In genomic region chr4:173852775-173853174, GRCh38 we compare ENCODE assay signal across 22 cellular contexts.
A peak's percentile ranks its signal among the peaks of the same experiment; 100 is the strongest.
DNase-seq lines count a peak whose midpoint lies in the region; ATAC-seq and TF ChIP-seq lines count a peak whose summit lies in the region.
"Had no signal": no experiment of that assay in that cellular context is flagged by ENCODE, and none has a peak within 500 bp of the region (broad histone marks: within the 10 kb centered on the region; RNA-seq: fewer than 3 reads in every experiment).

No MANE protein-coding gene starts in this region.

- no peak overlapping the region for H2AFZ ChIP-seq in Karpas-422 (ENCODE audit: low read length)

- ATAC-seq in gastroesophageal sphincter (no peak), lower lobe of right lung (no peak)
- ATAC-seq: HCT116, HepG2 had no signal

- DNase-seq in Daoy (ENCODE audit: low read depth) (peak; percentile 8), Karpas-422 (peak; percentile 55), NCI-H2171 treated with DMSO at 0.1 percent for 48 hours (lab: John Stamatoyannopoulos, UW) (peak; percentile 3), NCI-H1048 (lab: John Stamatoyannopoulos, UW) (no peak), lower lobe of right lung (no peak), inferior parietal cortex (ENCODE audit: extremely low spot score) (no peak), GM20000 (ENCODE audit: low spot score) (no peak)
- DNase-seq: ACHN; BE2C; C1 segment of cervical spinal cord; CD4-positive, CD25-positive, alpha-beta regulatory T cell; CD8-positive, alpha-beta memory T cell; COR-L47; DMS 273 treated with DMSO at 0.1 percent for 48 hours; DMS53; DND-41; H7; HFFc6; KG1 had no signal

- no peak for TF ChIP-seq EP300 in gastroesophageal sphincter (IDR thresholded peaks at IDR 0.05)

- no peak overlapping the region for H3K9ac ChIP-seq in Karpas-422 (ENCODE audit: low read length)

- H3K4me3 ChIP-seq in Karpas-422 (ENCODE audit: low read length) (no peak overlapping the region), gastroesophageal sphincter (no peak overlapping the region), lower lobe of right lung (no peak overlapping the region)

- H3K27ac ChIP-seq in Karpas-422 (ENCODE audit: low read length) (no peak overlapping the region), gastroesophageal sphincter (peak overlapping the region in 3 of 4 donors; percentile 11 to 32 (median 18)), lower lobe of right lung (no peak overlapping the region)

- no peaks in the 10 kb centered on the region for H3K27me3 ChIP-seq in Karpas-422 (ENCODE audit: low read length)
- no peaks in the 10 kb centered on the region for H3K27me3 ChIP-seq in gastroesophageal sphincter
- no peaks in the 10 kb centered on the region for H3K27me3 ChIP-seq in lower lobe of right lung (ENCODE audit: low read depth)
- H3K27me3 ChIP-seq: BE2C had no signal

- H3K4me1 ChIP-seq in Karpas-422 (ENCODE audit: low read length) (no peaks in the 10 kb centered on the region), gastroesophageal sphincter (peaks cover 0 to 5% (median 0%) of the 10 kb centered on the region in 3 donors), lower lobe of right lung (no peaks in the 10 kb centered on the region)
- H3K4me1 ChIP-seq: BE2C had no signal

- intact Hi-C loops in lower lobe of right lung (cut with DNase I) = no loop called here

- no peak overlapping the region for H3K4me2 ChIP-seq in Karpas-422 (ENCODE audit: low read depth, low read length, poor library complexity, severe bottlenecking)

- WGBS in gastroesophageal sphincter (ENCODE audit: low coverage in 1 of 2), 2 donors = 79 to 90% methylated on average over 6 of the region's 6 CpGs

- TF ChIP-seq CTCF in gastroesophageal sphincter (IDR thresholded peaks at IDR 0.05) = no peak
- no peak for TF ChIP-seq CTCF in lower lobe of right lung (IDR thresholded peaks at IDR 0.05)
- TF ChIP-seq CTCF in GM20000 (IDR thresholded peaks at IDR 0.05; ENCODE audit: extremely low read depth, missing control alignments) = no peak

- no peaks in the 10 kb centered on the region for H3K9me2 ChIP-seq in Karpas-422 (replicated peaks; ENCODE audit: insufficient read depth, low read length)

- TF ChIP-seq POLR2A in gastroesophageal sphincter (IDR thresholded peaks at IDR 0.05) = no peak

- no peaks in the 10 kb centered on the region for H3K36me3 ChIP-seq in Karpas-422 (ENCODE audit: insufficient read depth, low read length)
- no peaks in the 10 kb centered on the region for H3K36me3 ChIP-seq in gastroesophageal sphincter
- H3K36me3 ChIP-seq in lower lobe of right lung = no peaks in the 10 kb centered on the region
- H3K36me3 ChIP-seq: BE2C had no signal

- no peaks in the 10 kb centered on the region for H4K20me1 ChIP-seq in Karpas-422 (ENCODE audit: insufficient read depth, low read depth, low read length)

- no peaks in the 10 kb centered on the region for H3K79me2 ChIP-seq in Karpas-422 (ENCODE audit: low read length)

- H3K9me3 ChIP-seq in Karpas-422 (ENCODE audit: low read length) = no peaks in the 10 kb centered on the region
- H3K9me3 ChIP-seq in gastroesophageal sphincter = no peaks in the 10 kb centered on the region
- no peaks in the 10 kb centered on the region for H3K9me3 ChIP-seq in lower lobe of right lung
- H3K9me3 ChIP-seq: BE2C had no signal

Comparison
In these comparisons a context has a peak if more than half of its experiments do, and no peak if none do; other contexts are left out.
1. DNase-seq: peak in Daoy (single experiment), Karpas-422 (single experiment) and NCI-H2171 treated with DMSO at 0.1 percent for 48 hours (single experiment); none in NCI-H1048 (single experiment), lower lobe of right lung (single experiment), inferior parietal cortex (single experiment) and GM20000 (single experiment).
2. H3K27ac ChIP-seq: peak in gastroesophageal sphincter (3 of 4); none in Karpas-422 (single experiment) and lower lobe of right lung (single experiment).